Comparison of ENCODE assay signal across 12 cellular contexts in the genomic region with DNA sequence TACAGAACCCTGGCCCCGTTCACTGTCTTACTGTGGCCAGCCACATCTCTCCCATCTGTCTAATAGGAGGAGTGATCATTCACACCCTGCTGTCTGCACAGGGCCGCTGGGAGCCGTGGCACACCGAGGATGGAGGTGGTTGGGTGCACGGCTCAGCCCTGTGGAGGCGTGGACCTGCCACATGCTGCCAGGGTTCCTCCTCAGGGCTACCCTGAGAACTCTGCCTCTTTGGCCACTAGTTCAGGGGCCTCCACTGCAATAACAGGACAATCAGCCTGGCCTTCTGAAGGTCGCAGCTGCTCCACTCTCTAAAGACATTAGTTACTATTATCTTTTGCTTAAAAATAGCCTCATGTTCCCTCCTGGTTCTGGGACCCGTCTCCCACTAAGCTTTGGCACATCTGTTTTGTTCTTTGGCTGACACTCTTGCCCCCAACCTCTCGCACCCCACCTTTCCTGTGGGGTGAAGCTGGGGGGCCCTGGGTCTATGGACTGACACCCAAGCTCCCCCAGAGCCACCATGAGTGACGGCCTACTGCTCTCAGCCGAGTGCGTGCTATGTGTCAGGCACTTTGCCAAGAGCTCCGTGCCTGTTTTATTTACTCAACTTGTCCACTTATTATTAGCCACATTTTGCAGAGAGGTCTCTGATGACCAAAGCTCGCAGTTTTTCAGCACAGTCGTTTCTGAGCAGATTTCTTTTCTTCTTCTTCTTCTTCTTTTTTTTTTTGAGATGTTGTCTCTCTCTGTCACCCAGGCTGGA.
DNase-seq lines count a peak whose midpoint lies in the region; ATAC-seq, FAIRE-seq and TF ChIP-seq lines count a peak whose summit lies in the region.
"Had no signal": no experiment of that assay in that cellular context is flagged by ENCODE, and none has a peak within 500 bp of the region (broad histone marks: within the 10 kb centered on the region; RNA-seq: fewer than 3 reads in every experiment).

No MANE protein-coding gene starts in this region.

- TF ChIP-seq CTCF in tibial artery (IDR thresholded peaks at IDR 0.05): no peak

- intact Hi-C loops in tibial artery (cut with DNase I; ENCODE audit: low total_unique reads): loop anchor here (2.0 kb wide), 1 partner anchor 103 kb away; no protein-coding TSS in a partner anchor

- no peaks in the 10 kb centered on the region for H3K9me3 ChIP-seq in tibial artery
- H3K9me3 ChIP-seq: upper lobe of left lung had no signal

- peaks cover 28 to 62% (median 52%) of the 10 kb centered on the region in 3 donors for H3K36me3 ChIP-seq in tibial artery
- H3K36me3 ChIP-seq: upper lobe of left lung had no signal

- no peaks in the 10 kb centered on the region for H3K27me3 ChIP-seq in tibial artery
- H3K27me3 ChIP-seq: upper lobe of left lung had no signal

- no peak for FAIRE-seq in RCC 7860 (lab: Jason Lieb, UNC)
- FAIRE-seq: keratinocyte had no signal

- H3K27ac ChIP-seq in caudate nucleus (ENCODE audit: low read depth, low read length): peak overlapping the region; percentile 16
- H3K27ac ChIP-seq in tibial artery: peak overlapping the region; percentile 100
- H3K27ac ChIP-seq: parathyroid adenoma had no signal

- DNase-seq in NCI-H1105 treated with DMSO at 0.1 percent for 48 hours (lab: John Stamatoyannopoulos, UW) (peak; percentile 50), caudate nucleus (lab: John Stamatoyannopoulos, UW) (peak in 1 of 61 donors; percentile 78), left kidney (ENCODE audit: low read depth, low spot score) (peak; percentile 39), tibial artery (peak; percentile 79 to 91), RCC 7860 (ENCODE audit: low spot score) (no peak), D341Med (ENCODE audit: low spot score) (no peak)
- DNase-seq: activated CD8-positive, alpha-beta memory T cell treated with anti-CD3 and anti-CD28 coated beads, Interleukin-2, amount 10 ng/mL, durations not matched to agents 7 days and 5 days; PC-3 had no signal

- no peak for ATAC-seq in GM19324 (IDR thresholded peaks at IDR 0.05; ENCODE audit: low FRiP score, unreplicated experiment)
- ATAC-seq: activated CD8-positive, alpha-beta memory T cell treated with anti-CD3 and anti-CD28 coated beads, Interleukin-2, amount 10 ng/mL, durations not matched to agents 7 days and 5 days had no signal

- no peak overlapping the region for H3K4me3 ChIP-seq in tibial artery
- H3K4me3 ChIP-seq: upper lobe of left lung had no signal

- peaks cover 0 to 91% (median 42%) of the 10 kb centered on the region in 4 donors for H3K4me1 ChIP-seq in tibial artery
- H3K4me1 ChIP-seq: parathyroid adenoma had no signal

Comparison
In these comparisons a context has a peak if more than half of its experiments do, and no peak if none do; other contexts are left out.
1. DNase-seq: peak in NCI-H1105 treated with DMSO at 0.1 percent for 48 hours (single experiment), left kidney (single experiment) and tibial artery (2 of 2); none in RCC 7860 (single experiment) and D341Med (single experiment).